In the genomic region with DNA sequence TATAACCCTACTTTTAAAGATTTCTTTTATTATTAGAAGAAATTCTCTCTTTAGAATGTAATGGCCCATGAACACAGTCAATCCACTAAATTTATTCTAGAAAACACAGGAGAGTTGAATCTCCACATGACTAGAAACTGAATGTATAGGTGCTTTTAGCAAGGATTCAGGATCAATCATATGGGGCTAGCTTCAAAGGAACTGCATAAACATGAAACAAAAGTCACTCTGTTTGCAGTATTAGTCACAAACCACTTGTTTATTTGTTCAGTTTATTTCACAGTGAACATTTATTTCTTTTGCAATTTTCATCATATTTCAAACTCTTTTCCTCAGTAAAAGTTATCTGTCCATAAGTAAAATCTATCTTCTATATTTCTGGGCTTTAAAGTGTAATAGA, we compare ENCODE assay signal across 19 cellular contexts.
"Had no signal": no experiment of that assay in that cellular context is flagged by ENCODE, and none has a peak within 500 bp of the region (broad histone marks: within the 10 kb centered on the region; RNA-seq: fewer than 3 reads in every experiment).

No MANE protein-coding gene starts in this region.

- H3K9me3 ChIP-seq: neutrophil, ovary, prostate gland, right atrium auricular region had no signal

- DNase-seq: activated B cell treated with CpG ODN at 0.5 μM for 24 hours; activated CD4-positive, alpha-beta T cell treated with anti-CD3 and anti-CD28 coated beads for 36 hours; activated CD4-positive, alpha-beta T cell treated with anti-CD3 and anti-CD28 coated beads, Interleukin-2, amount 50 U/mL, for 4 hours; activated naive CD4-positive, alpha-beta T cell treated with Interleukin-2 at 50 U/mL for 16 hours; activated naive CD8-positive, alpha-beta T cell treated with anti-CD3 and anti-CD28 coated beads for 36 hours; activated T-cell treated with anti-CD3 and anti-CD28 coated beads, Interleukin-2, amount 50 U/mL, for 48 hours; amniotic stem cell; effector CD4-positive, alpha-beta T cell; heart left ventricle; left colon; mesenchymal stem cell; ovary; stimulated activated CD4-positive, alpha-beta T cell treated with anti-CD3 and anti-CD28 coated beads, Interleukin-4, amount 100 ng/mL, for 24 hours; stimulated activated naive CD4-positive, alpha-beta T cell treated with Interleukin-2 at 50 U/mL for 16 hours; T-helper 17 cell had no signal

- H3K27me3 ChIP-seq: cardiac muscle cell, heart left ventricle, neutrophil, ovary, right atrium auricular region had no signal

- H3K4me1 ChIP-seq: heart left ventricle, prostate gland, right atrium auricular region had no signal

- H3K27ac ChIP-seq: cardiac muscle cell, heart left ventricle, neutrophil, ovary, prostate gland, right atrium auricular region had no signal

- H3K36me3 ChIP-seq: cardiac muscle cell, heart left ventricle, neutrophil, ovary, prostate gland, right atrium auricular region had no signal

- H3K4me3 ChIP-seq: cardiac muscle cell, heart left ventricle, ovary, prostate gland, right atrium auricular region had no signal
